ENCODE assay signal across 1 cellular context in the genomic region with DNA sequence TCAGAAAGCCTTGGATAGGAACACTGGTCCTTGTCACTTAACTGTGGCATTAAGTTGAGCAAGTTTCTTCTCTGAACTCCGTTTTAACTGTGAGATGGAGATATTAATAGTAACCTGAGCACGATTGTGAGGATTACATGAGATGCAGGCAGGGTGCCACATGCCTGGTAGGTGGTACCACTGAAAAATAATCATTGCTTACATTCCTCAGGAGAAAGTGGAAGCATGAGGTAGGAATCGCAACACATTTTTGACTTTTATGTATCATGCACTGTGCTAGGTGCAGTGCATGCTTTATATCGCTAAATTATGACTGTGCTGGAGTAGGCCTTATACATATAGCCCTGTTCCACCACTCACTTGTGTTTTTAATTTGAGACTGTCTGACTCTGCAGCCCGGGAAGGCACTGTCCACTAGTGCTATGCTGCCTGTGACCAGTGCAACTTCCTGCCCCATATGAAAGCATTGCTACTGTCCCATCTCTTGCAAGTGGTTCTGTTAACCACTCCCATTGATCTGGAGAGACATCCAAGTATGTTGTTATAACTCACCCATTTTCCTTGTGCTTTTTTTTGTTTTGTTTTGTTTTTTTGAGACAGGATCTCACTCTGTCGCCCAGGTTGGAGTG.
TF ChIP-seq lines count a peak whose summit lies in the region.

No MANE protein-coding gene starts in this region.

TF ChIP-seq in HCT116, 20 proteins besides CTCF, POLR2A, EP300 and RAD21 (continued from another document):
- TF ChIP-seq, protein P1, sequence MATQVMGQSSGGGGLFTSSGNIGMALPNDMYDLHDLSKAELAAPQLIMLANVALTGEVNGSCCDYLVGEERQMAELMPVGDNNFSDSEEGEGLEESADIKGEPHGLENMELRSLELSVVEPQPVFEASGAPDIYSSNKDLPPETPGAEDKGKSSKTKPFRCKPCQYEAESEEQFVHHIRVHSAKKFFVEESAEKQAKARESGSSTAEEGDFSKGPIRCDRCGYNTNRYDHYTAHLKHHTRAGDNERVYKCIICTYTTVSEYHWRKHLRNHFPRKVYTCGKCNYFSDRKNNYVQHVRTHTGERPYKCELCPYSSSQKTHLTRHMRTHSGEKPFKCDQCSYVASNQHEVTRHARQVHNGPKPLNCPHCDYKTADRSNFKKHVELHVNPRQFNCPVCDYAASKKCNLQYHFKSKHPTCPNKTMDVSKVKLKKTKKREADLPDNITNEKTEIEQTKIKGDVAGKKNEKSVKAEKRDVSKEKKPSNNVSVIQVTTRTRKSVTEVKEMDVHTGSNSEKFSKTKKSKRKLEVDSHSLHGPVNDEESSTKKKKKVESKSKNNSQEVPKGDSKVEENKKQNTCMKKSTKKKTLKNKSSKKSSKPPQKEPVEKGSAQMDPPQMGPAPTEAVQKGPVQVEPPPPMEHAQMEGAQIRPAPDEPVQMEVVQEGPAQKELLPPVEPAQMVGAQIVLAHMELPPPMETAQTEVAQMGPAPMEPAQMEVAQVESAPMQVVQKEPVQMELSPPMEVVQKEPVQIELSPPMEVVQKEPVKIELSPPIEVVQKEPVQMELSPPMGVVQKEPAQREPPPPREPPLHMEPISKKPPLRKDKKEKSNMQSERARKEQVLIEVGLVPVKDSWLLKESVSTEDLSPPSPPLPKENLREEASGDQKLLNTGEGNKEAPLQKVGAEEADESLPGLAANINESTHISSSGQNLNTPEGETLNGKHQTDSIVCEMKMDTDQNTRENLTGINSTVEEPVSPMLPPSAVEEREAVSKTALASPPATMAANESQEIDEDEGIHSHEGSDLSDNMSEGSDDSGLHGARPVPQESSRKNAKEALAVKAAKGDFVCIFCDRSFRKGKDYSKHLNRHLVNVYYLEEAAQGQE (IDR thresholded peaks at IDR 0.05; ENCODE audit: low read depth): no peak
- TF ChIP-seq POLR2AphosphoS5 (IDR thresholded peaks at IDR 0.05; ENCODE audit: low read depth, low read length): no peak
- TF ChIP-seq EZH2phosphoT487 (IDR thresholded peaks at IDR 0.05; ENCODE audit: borderline replicate concordance): no peak
- no peak for TF ChIP-seq TCF7L2 (IDR thresholded peaks at IDR 0.05; ENCODE audit: borderline replicate concordance, extremely low read depth, insufficient read depth, insufficient read length)
- no peak for TF ChIP-seq CEBPB (IDR thresholded peaks at IDR 0.05; ENCODE audit: low read depth)
- TF ChIP-seq JUND (IDR thresholded peaks at IDR 0.05): no peak
- no peak for TF ChIP-seq EZH2 (IDR thresholded peaks at IDR 0.05)
